ENCODE assay signal across 18 cellular contexts in the genomic region with DNA sequence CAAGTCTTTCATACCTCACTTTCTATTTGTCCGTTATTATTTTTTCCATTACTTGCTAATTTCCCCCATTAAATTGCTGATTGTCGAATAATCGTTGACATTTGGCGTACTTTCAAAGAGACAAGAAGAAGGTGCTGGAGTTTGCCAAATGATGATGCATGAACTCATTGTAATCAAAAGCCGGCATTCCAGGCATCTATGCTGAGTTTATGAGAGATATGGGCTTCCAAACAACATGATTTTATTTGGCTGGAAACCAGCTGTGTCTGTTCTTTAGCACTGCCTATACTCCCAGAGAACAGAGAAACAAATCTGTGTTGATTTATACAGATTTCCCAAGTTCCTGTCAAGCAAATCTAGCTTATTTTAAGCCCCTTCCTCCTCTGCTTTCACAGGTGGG.
"Had no signal": no experiment of that assay in that cellular context is flagged by ENCODE, and none has a peak within 500 bp of the region (broad histone marks: within the 10 kb centered on the region; RNA-seq: fewer than 3 reads in every experiment).

No MANE protein-coding gene starts in this region.

- H3K27me3 ChIP-seq: hepatocyte, left lung, transverse colon, vagina had no signal

- H3K36me3 ChIP-seq: left lung, transverse colon, vagina had no signal

- H3K9me3 Mint-ChIP-seq: activated naive CD4-positive, alpha-beta T cell treated with anti-CD3 and anti-CD28 coated beads for 36 hours had no signal

- H3K27me3 Mint-ChIP-seq: activated naive CD8-positive, alpha-beta T cell treated with anti-CD3 and anti-CD28 coated beads, Interleukin-2, amount 50 U/mL, for 24 hours had no signal

- H3K27ac Mint-ChIP-seq: activated naive CD4-positive, alpha-beta T cell treated with anti-CD3 and anti-CD28 coated beads for 36 hours; activated naive CD8-positive, alpha-beta T cell treated with anti-CD3 and anti-CD28 coated beads, Interleukin-2, amount 50 U/mL, for 24 hours; activated T-helper 1 cell treated with anti-CD3 and anti-CD28 coated beads, Interleukin-12 subunit alpha, Interleukin-12 subunit beta, Interleukin-2, Interleukin-4 antibody, amounts not matched to agents 30 ng/mL and 10 ng/mL and 1 ng/mL, durations not matched to agents 14 hours and 24 hours and 36 hours; naive thymus-derived CD4-positive, alpha-beta T cell; T-cell had no signal

- H3K79me2 ChIP-seq: hepatocyte had no signal

- H3K4me3 ChIP-seq: hepatocyte, left lung, transverse colon, vagina had no signal

- H2AFZ ChIP-seq: hepatocyte had no signal

- H3K27ac ChIP-seq: hepatocyte, left lung, transverse colon, vagina had no signal

- DNase-seq: activated CD4-positive, alpha-beta T cell treated with anti-CD3 and anti-CD28 coated beads, Interleukin-2, amount 50 U/mL, for 1 hour; activated naive CD4-positive, alpha-beta T cell treated with anti-CD3 and anti-CD28 coated beads for 36 hours; activated naive CD8-positive, alpha-beta T cell treated with anti-CD3 and anti-CD28 coated beads, Interleukin-2, amount 50 U/mL, for 24 hours; kidney; left lung; mammary epithelial cell; naive thymus-derived CD4-positive, alpha-beta T cell; small intestine; stimulated activated CD4-positive, alpha-beta T cell treated with anti-CD3 and anti-CD28 coated beads, Interleukin-4, amount 100 ng/mL, for 4 hours; stimulated activated CD8-positive, alpha-beta memory T cell treated with anti-CD3 and anti-CD28 coated beads, Interleukin-4, amount 100 ng/mL, for 48 hours; stimulated activated naive CD8-positive, alpha-beta T cell treated with anti-CD3 and anti-CD28 coated beads, Interleukin-15, Interleukin-2, amounts not matched to agents 100 U/mL and 50 U/mL, for 24 hours; T-cell; T-helper 9 cell; transverse colon had no signal

- ATAC-seq: activated CD4-positive, CD25-positive, alpha-beta regulatory T cell treated with anti-CD3 and anti-CD28 coated beads, Interleukin-2, amount 50 U/mL, for 24 hours; activated naive CD8-positive, alpha-beta T cell treated with anti-CD3 and anti-CD28 coated beads, Interleukin-2, amount 50 U/mL, for 24 hours; left lung; naive thymus-derived CD4-positive, alpha-beta T cell; stimulated activated naive CD8-positive, alpha-beta T cell treated with anti-CD3 and anti-CD28 coated beads, Interleukin-15, Interleukin-2, amounts not matched to agents 100 U/mL and 50 U/mL, for 24 hours; T-cell had no signal

- H3K4me3 Mint-ChIP-seq: activated naive CD4-positive, alpha-beta T cell treated with anti-CD3 and anti-CD28 coated beads for 36 hours; activated naive CD8-positive, alpha-beta T cell treated with anti-CD3 and anti-CD28 coated beads, Interleukin-2, amount 50 U/mL, for 24 hours; activated T-helper 1 cell treated with anti-CD3 and anti-CD28 coated beads, Interleukin-12 subunit alpha, Interleukin-12 subunit beta, Interleukin-2, Interleukin-4 antibody, amounts not matched to agents 30 ng/mL and 10 ng/mL and 1 ng/mL, durations not matched to agents 14 hours and 24 hours and 36 hours; naive thymus-derived CD4-positive, alpha-beta T cell; T-cell had no signal

- H3K4me1 ChIP-seq: left lung, transverse colon, vagina had no signal

- H3K36me3 Mint-ChIP-seq: T-cell had no signal
